28 cellular contexts compared by ENCODE assay signal in the genomic region with DNA sequence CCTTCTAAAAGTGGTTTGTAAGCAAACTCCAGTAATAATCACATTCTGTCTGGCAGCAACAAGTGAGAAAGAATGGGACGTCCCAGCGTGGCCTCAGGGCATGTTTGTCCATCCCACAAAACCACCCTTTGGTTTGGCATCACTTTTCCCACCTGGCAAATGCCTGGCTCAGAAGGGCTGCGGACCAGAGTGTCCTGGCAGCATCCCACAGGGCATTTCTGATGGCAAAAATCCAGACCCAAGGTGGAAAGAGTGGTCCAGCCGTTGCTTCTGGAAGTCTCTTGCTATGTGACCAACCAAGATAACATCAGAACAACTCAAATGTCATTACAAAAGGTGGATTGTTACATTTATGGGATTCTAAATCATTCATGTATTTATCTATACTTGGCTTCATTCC.
DNase-seq lines count a peak whose midpoint lies in the region; ATAC-seq, FAIRE-seq and TF ChIP-seq lines count a peak whose summit lies in the region.
"Had no signal": no experiment of that assay in that cellular context is flagged by ENCODE, and none has a peak within 500 bp of the region (broad histone marks: within the 10 kb centered on the region; RNA-seq: fewer than 3 reads in every experiment).

No MANE protein-coding gene starts in this region.

- H4K20me1 ChIP-seq in SK-N-SH (ENCODE audit: insufficient read depth), result no peaks in the 10 kb centered on the region

- no peak; the same call in 1 of the 2 replicates for TF ChIP-seq RAD21 in SK-N-SH (IDR thresholded peaks at IDR 0.05; ENCODE audit: low read length)

- H3F3A ChIP-seq in SK-N-SH (replicated peaks; ENCODE audit: insufficient read depth), result no peaks in the 10 kb centered on the region

- WGBS in SK-N-SH (ENCODE audit: low lambda C conversion rate), result 26% methylated on average over 4 of the region's 4 CpGs

- no peak for FAIRE-seq in urothelium cell line (lab: Jason Lieb, UNC)
- FAIRE-seq: A204.1, frontal cortex, GM18507, RCC 7860 had no signal

- H3K79me2 ChIP-seq in SK-N-SH (ENCODE audit: insufficient read depth), result no peaks in the 10 kb centered on the region

- no peak overlapping the region for H3K27ac ChIP-seq in SK-N-SH (ENCODE audit: low read depth in 2 of 2, low read length in 1 of 2)
- H3K27ac ChIP-seq in RWPE2 (ENCODE audit: poor library complexity, severe bottlenecking), result peak overlapping the region; percentile 22
- H3K27ac ChIP-seq: esophagus squamous epithelium, KMS-11, transverse colon had no signal

- H3K9me3 ChIP-seq in SK-N-SH, result no peaks in the 10 kb centered on the region
- no peaks in the 10 kb centered on the region for H3K9me3 ChIP-seq in RWPE2 (ENCODE audit: severe bottlenecking)
- H3K9me3 ChIP-seq: esophagus squamous epithelium, HAP-1, transverse colon had no signal

- H3K9ac ChIP-seq in SK-N-SH, result no peak overlapping the region
- H3K9ac ChIP-seq: KMS-11 had no signal

- DNase-seq in SK-N-SH (peak; percentile 27), RWPE2 (ENCODE audit: low spot score) (no peak), cerebellum (ENCODE audit: low spot score) (peak; percentile 34), urothelium cell line (ENCODE audit: low spot score) (peak; percentile 13), NCI-H748 treated with DMSO at 0.1 percent for 48 hours (lab: John Stamatoyannopoulos, UW) (no peak), inferior parietal cortex (ENCODE audit: extremely low spot score) (no peak)
- no peak for DNase-seq in stimulated activated CD8-positive, alpha-beta memory T cell treated with anti-CD3 and anti-CD28 coated beads, Interleukin-4, amount 100 ng/mL, for 48 hours
- DNase-seq: activated CD4-positive, alpha-beta memory T cell treated with anti-CD3 and anti-CD28 coated beads, Interleukin-2, amount 10 ng/mL, durations not matched to agents 7 days and 5 days; activated CD4-positive, alpha-beta T cell treated with anti-CD3 and anti-CD28 coated beads for 1 hour; DMS79; endodermal cell; esophagus squamous epithelium; naive thymus-derived CD4-positive, alpha-beta T cell; NCI-H187; NCI-H2171; NCI-H510A; stimulated activated CD4-positive, alpha-beta T cell treated with anti-CD3 and anti-CD28 coated beads, Interleukin-2, amount 100 ng/mL, for 24 hours; T-helper 17 cell; transverse colon had no signal

- TF ChIP-seq EP300 in SK-N-SH (IDR thresholded peaks at IDR 0.05; ENCODE audit: borderline replicate concordance in 1 of 2, low read depth in 1 of 2, low read length in 1 of 2), result peak in 1 of 2 experiments; percentile 54; a peak in 2 of 4 replicates

- no peak overlapping the region for H3K4me2 ChIP-seq in SK-N-SH
- H3K4me2 ChIP-seq: KMS-11, smooth muscle cell had no signal

- H3K4me1 ChIP-seq in SK-N-SH (ENCODE audit: control insufficient read depth in 1 of 2, insufficient read depth in 2 of 2, low read depth in 1 of 2, low read length in 1 of 2) (peaks cover 0 to 22% of the 10 kb centered on the region in 2 experiments; a peak in 2 of 4 replicates), RWPE2 (ENCODE audit: insufficient read depth, poor library complexity, severe bottlenecking) (peaks cover 18% of the 10 kb centered on the region)
- H3K4me1 ChIP-seq: transverse colon had no signal

- ATAC-seq in SK-N-SH treated with all-trans-retinoic acid at 6 μM for 48 hours (no peak), RWPE2 (ENCODE audit: low read depth) (peak; percentile 71)
- ATAC-seq: activated naive CD4-positive, alpha-beta T cell treated with anti-CD3 and anti-CD28 coated beads, Interleukin-2, amount 50 U/mL, for 72 hours; naive thymus-derived CD4-positive, alpha-beta T cell; T-helper 17 cell had no signal

- CTCF ChIA-PET in SK-N-SH (lab: Yijun Ruan, JAX), result no interaction called here

- H3K9me2 ChIP-seq in SK-N-SH, result no peaks in the 10 kb centered on the region

- H3K27me3 ChIP-seq in SK-N-SH (ENCODE audit: insufficient read depth) (peaks cover 8% of the 10 kb centered on the region; the same call in 1 of the 2 replicates), RWPE2 (ENCODE audit: insufficient read depth, poor library complexity, severe bottlenecking) (no peaks in the 10 kb centered on the region)
- H3K27me3 ChIP-seq: esophagus squamous epithelium had no signal

- H3K4me3 ChIP-seq in SK-N-SH (ENCODE audit: low read depth in 2 of 2, low read length in 1 of 2) (no peak overlapping the region), RWPE2 (ENCODE audit: severe bottlenecking) (no peak overlapping the region)
- H3K4me3 ChIP-seq: esophagus squamous epithelium, HAP-1, smooth muscle cell, transverse colon had no signal

- POLR2A ChIA-PET in SK-N-SH (lab: Yijun Ruan, JAX), result no interaction called here

- no peak overlapping the region for H2AFZ ChIP-seq in SK-N-SH (ENCODE audit: low read depth)

- H3K36me3 ChIP-seq in SK-N-SH (replicated peaks in 1 of 2; ENCODE audit: control insufficient read depth in 1 of 2, insufficient read depth in 2 of 2, low read length in 1 of 2) (no peaks in the 10 kb centered on the region), RWPE2 (ENCODE audit: low read depth) (no peaks in the 10 kb centered on the region)
- H3K36me3 ChIP-seq: esophagus squamous epithelium, HAP-1, transverse colon had no signal

- no peak for TF ChIP-seq CTCF in SK-N-SH (IDR thresholded peaks at IDR 0.05)
- TF ChIP-seq CTCF in RWPE2 (IDR thresholded peaks at IDR 0.05; ENCODE audit: poor library complexity, severe bottlenecking), result no peak

TF ChIP-seq in SK-N-SH, 30 proteins besides CTCF, POLR2A, EP300 and RAD21:
- TF ChIP-seq FOXM1 (IDR thresholded peaks at IDR 0.05; ENCODE audit: low read depth) (no peak), GATA2 (CRISPR knock-in tag; IDR thresholded peaks at IDR 0.05) (peak; percentile 62)

TF ChIP-seq in SK-N-SH treated with all-trans-retinoic acid at 6 μM for 48 hours, 23 proteins besides CTCF, POLR2A, EP300 and RAD21:
- no peak for TF ChIP-seq CSDC2 (CRISPR knock-in tag; IDR thresholded peaks at IDR 0.05)
- no peak for TF ChIP-seq RARB (CRISPR knock-in tag; IDR thresholded peaks at IDR 0.05)
- no peak for TF ChIP-seq TCF4 (CRISPR knock-in tag; IDR thresholded peaks at IDR 0.05; ENCODE audit: borderline replicate concordance)
- TF ChIP-seq GLIS3 (CRISPR knock-in tag; IDR thresholded peaks at IDR 0.05), result no peak
- TF ChIP-seq PPARA (CRISPR knock-in tag; IDR thresholded peaks at IDR 0.05; ENCODE audit: borderline replicate concordance), result no peak
- TF ChIP-seq, protein P1, sequence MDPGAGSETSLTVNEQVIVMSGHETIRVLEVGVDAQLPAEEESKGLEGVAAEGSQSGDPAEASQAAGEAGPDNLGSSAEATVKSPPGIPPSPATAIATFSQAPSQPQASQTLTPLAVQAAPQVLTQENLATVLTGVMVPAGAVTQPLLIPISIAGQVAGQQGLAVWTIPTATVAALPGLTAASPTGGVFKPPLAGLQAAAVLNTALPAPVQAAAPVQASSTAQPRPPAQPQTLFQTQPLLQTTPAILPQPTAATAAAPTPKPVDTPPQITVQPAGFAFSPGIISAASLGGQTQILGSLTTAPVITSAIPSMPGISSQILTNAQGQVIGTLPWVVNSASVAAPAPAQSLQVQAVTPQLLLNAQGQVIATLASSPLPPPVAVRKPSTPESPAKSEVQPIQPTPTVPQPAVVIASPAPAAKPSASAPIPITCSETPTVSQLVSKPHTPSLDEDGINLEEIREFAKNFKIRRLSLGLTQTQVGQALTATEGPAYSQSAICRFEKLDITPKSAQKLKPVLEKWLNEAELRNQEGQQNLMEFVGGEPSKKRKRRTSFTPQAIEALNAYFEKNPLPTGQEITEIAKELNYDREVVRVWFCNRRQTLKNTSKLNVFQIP (CRISPR knock-in tag; IDR thresholded peaks at IDR 0.05; ENCODE audit: borderline replicate concordance, low read depth), result no peak
- TF ChIP-seq ESRRG (CRISPR knock-in tag; IDR thresholded peaks at IDR 0.05), result no peak
- TF ChIP-seq ZFP30 (CRISPR knock-in tag; IDR thresholded peaks at IDR 0.05), result no peak
- TF ChIP-seq, protein P2, sequence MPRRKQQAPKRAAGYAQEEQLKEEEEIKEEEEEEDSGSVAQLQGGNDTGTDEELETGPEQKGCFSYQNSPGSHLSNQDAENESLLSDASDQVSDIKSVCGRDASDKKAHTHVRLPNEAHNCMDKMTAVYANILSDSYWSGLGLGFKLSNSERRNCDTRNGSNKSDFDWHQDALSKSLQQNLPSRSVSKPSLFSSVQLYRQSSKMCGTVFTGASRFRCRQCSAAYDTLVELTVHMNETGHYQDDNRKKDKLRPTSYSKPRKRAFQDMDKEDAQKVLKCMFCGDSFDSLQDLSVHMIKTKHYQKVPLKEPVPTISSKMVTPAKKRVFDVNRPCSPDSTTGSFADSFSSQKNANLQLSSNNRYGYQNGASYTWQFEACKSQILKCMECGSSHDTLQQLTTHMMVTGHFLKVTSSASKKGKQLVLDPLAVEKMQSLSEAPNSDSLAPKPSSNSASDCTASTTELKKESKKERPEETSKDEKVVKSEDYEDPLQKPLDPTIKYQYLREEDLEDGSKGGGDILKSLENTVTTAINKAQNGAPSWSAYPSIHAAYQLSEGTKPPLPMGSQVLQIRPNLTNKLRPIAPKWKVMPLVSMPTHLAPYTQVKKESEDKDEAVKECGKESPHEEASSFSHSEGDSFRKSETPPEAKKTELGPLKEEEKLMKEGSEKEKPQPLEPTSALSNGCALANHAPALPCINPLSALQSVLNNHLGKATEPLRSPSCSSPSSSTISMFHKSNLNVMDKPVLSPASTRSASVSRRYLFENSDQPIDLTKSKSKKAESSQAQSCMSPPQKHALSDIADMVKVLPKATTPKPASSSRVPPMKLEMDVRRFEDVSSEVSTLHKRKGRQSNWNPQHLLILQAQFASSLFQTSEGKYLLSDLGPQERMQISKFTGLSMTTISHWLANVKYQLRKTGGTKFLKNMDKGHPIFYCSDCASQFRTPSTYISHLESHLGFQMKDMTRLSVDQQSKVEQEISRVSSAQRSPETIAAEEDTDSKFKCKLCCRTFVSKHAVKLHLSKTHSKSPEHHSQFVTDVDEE (CRISPR knock-in tag; IDR thresholded peaks at IDR 0.05), result no peak
- TF ChIP-seq BACH2 (CRISPR knock-in tag; IDR thresholded peaks at IDR 0.05; ENCODE audit: borderline replicate concordance), result no peak
- TF ChIP-seq OSR1 (CRISPR knock-in tag; IDR thresholded peaks at IDR 0.05), result no peak
- TF ChIP-seq ISL1 (CRISPR knock-in tag; IDR thresholded peaks at IDR 0.05), result no peak

Comparison
In these comparisons a context has a peak if more than half of its experiments do, and no peak if none do; other contexts are left out.
1. DNase-seq: peak in SK-N-SH (single experiment), cerebellum (single experiment) and urothelium cell line (single experiment); none in RWPE2 (single experiment), stimulated activated CD8-positive, alpha-beta memory T cell treated with anti-CD3 and anti-CD28 coated beads, Interleukin-4, amount 100 ng/mL, for 48 hours (single experiment), NCI-H748 treated with DMSO at 0.1 percent for 48 hours (single experiment) and inferior parietal cortex (single experiment).